ENCODE assay signal across 15 cellular contexts in the genomic region with DNA sequence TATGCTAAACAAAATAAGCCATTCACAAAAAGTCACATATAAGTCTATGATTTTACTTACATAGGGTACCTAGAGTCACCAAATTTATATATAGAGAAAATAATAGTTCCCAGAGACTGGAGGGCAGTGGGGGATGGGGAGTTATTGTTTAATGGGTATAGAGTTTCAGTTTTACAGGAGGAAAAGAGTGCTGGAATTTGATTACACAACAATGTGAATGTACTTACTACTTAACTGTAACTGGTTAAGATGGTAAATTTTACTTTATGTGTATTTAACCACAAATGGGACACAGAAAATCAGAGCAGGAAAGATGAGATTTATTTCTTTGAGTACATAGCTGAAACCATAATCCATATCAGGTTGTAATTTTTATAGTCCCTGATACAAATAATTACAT.
DNase-seq lines count a peak whose midpoint lies in the region; ATAC-seq and TF ChIP-seq lines count a peak whose summit lies in the region.
"Had no signal": no experiment of that assay in that cellular context is flagged by ENCODE, and none has a peak within 500 bp of the region (broad histone marks: within the 10 kb centered on the region; RNA-seq: fewer than 3 reads in every experiment).

No MANE protein-coding gene starts in this region.

- POLR2A ChIA-PET in PC-3 (lab: Charles Lee; ENCODE audit: unreplicated experiment) = no interaction called here

- no peak overlapping the region for H2AFZ ChIP-seq in PC-3 (ENCODE audit: low read length)

- no peak overlapping the region for H3K4me3 ChIP-seq in PC-3 (ENCODE audit: low read length)

- H3F3A ChIP-seq in PC-3 (ENCODE audit: low read length, unreplicated experiment) = no peaks in the 10 kb centered on the region

- no peak overlapping the region for H3K9ac ChIP-seq in PC-3 (ENCODE audit: low read length)

- no peaks in the 10 kb centered on the region for H3K27me3 ChIP-seq in PC-3 (ENCODE audit: low read length)

- DNase-seq in HCEC 1CT = peak; percentile 60
- DNase-seq in PC-3 = peak; percentile 48
- DNase-seq in iris pigment epithelial cell (ENCODE audit: low read depth) = peak; percentile 9
- no peak for DNase-seq in CD1c-positive myeloid dendritic cell (ENCODE audit: extremely low spot score)
- DNase-seq in SW 1271 (lab: John Stamatoyannopoulos, UW) = no peak
- no peak for DNase-seq in activated effector memory CD4-positive, alpha-beta T cell treated with anti-CD3 and anti-CD28 coated beads, Interleukin-2, amount 50 U/mL, for 16 hours
- no peak for DNase-seq in NOMO-1 (lab: John Stamatoyannopoulos, UW; ENCODE audit: unreplicated experiment in 2 of 2)
- DNase-seq: AML-193; CD4-positive, alpha-beta memory T cell; DMS79 treated with DMSO at 0.1 percent for 48 hours; GF-D8; GOT3; H7; IMR-90 had no signal

- BruUV-seq in PC-3 (replicated peaks; lab: Mats Ljungman, UMichigan) = no TSS peak

- no peaks in the 10 kb centered on the region for H3K79me2 ChIP-seq in PC-3 (ENCODE audit: low read length)

- H3K4me2 ChIP-seq in PC-3 (ENCODE audit: low read length) = no peak overlapping the region

- CTCF ChIA-PET in PC-3 (lab: Charles Lee) = no interaction called here

- no peak overlapping the region for H3K27ac ChIP-seq in PC-3 (ENCODE audit: low read length)
- H3K27ac ChIP-seq: C4-2B had no signal

- TF ChIP-seq CTCF in PC-3 (conservative IDR thresholded peaks at IDR 0.05; ENCODE audit: low read depth, low read length) = no peak

- no peaks in the 10 kb centered on the region for H4K20me1 ChIP-seq in PC-3 (ENCODE audit: low read length)

- ATAC-seq in PC-3 = no peak

- no peaks in the 10 kb centered on the region for H3K9me2 ChIP-seq in PC-3 (replicated peaks; ENCODE audit: low read length)

- no peaks in the 10 kb centered on the region for H3K9me3 ChIP-seq in PC-3 (ENCODE audit: low read length)

- intact Hi-C loops in PC-3 (cut with micrococcal nuclease) = no loop called here

- peaks cover 7% of the 10 kb centered on the region; the same call in 1 of the 2 replicates for H3K4me1 ChIP-seq in PC-3 (ENCODE audit: insufficient read depth, low read length)

- H3K36me3 ChIP-seq in PC-3 (ENCODE audit: low read depth, low read length) = no peaks in the 10 kb centered on the region

Comparison
In these comparisons a context has a peak if more than half of its experiments do, and no peak if none do; other contexts are left out.
1. DNase-seq: peak in HCEC 1CT (single experiment), PC-3 (single experiment) and iris pigment epithelial cell (single experiment); none in CD1c-positive myeloid dendritic cell (single experiment), SW 1271 (0 of 2), activated effector memory CD4-positive, alpha-beta T cell treated with anti-CD3 and anti-CD28 coated beads, Interleukin-2, amount 50 U/mL, for 16 hours (single experiment) and NOMO-1 (0 of 2).